22 cellular contexts compared by ENCODE assay signal in the genomic region with DNA sequence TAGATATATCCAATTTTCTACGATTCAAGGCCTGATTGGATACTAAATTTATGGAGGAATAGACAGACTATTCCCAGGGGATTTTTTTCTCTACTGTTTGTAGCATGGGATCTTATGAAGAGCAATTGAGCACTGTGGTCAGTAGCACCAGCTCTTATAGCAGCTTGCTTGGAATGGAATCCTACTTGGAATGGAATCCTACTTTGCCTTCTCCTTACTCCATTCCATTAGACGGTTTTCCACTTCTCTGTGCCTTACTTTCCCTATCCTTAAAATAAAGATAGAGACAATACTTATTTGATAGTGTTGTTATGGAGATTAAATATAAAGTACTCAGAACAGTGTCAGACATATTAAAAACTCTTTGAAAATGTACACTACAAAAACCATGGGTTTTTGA.
"Had no signal": no experiment of that assay in that cellular context is flagged by ENCODE, and none has a peak within 500 bp of the region (broad histone marks: within the 10 kb centered on the region; RNA-seq: fewer than 3 reads in every experiment).

No MANE protein-coding gene starts in this region.

- H3K4me1 Mint-ChIP-seq: memory B cell, natural killer cell had no signal

- H3K27me3 ChIP-seq: brain microvascular endothelial cell, neutrophil, tibial nerve had no signal

- H3K36me3 Mint-ChIP-seq: activated naive CD8-positive, alpha-beta T cell; memory B cell; natural killer cell; WTC11 had no signal

- H3K36me3 ChIP-seq: brain microvascular endothelial cell, left ventricle myocardium inferior, neutrophil, tibial nerve had no signal

- DNase-seq: activated CD4-positive, alpha-beta T cell treated with anti-CD3 and anti-CD28 coated beads for 48 hours; activated CD8-positive, alpha-beta memory T cell treated with anti-CD3 and anti-CD28 coated beads, Interleukin-2, amount 50 U/mL, for 4 hours; activated CD8-positive, alpha-beta T cell treated with anti-CD3 and anti-CD28 coated beads for 36 hours; activated gamma-delta T cell treated with Interleukin-2 at 50 U/mL for 16 hours; amygdala; brain microvascular endothelial cell; effector memory CD8-positive, alpha-beta T cell; kidney; left ventricle myocardium inferior; natural killer cell; retina; stimulated activated CD4-positive, alpha-beta T cell treated with anti-CD3 and anti-CD28 coated beads, Interleukin-4, amount 100 ng/mL, for 4 hours; stimulated activated CD8-positive, alpha-beta memory T cell treated with anti-CD3 and anti-CD28 coated beads, Interleukin-4, amount 100 ng/mL, for 48 hours; stimulated activated naive CD4-positive, alpha-beta T cell treated with Interleukin-2 at 50 U/mL for 16 hours; substantia nigra had no signal

- H3K27me3 Mint-ChIP-seq: dendritic cell treated with granulocyte-macrophage colony-stimulating factor and Interleukin-4, amounts not matched to agents 40 ng/mL and 50 ng/mL, for 4 days had no signal

- H3K27ac ChIP-seq: left ventricle myocardium inferior, neutrophil had no signal

- H3K9me3 Mint-ChIP-seq: activated CD8-positive, alpha-beta T cell treated with anti-CD3 and anti-CD28 coated beads for 36 hours; dendritic cell treated with granulocyte-macrophage colony-stimulating factor and Interleukin-4, amounts not matched to agents 40 ng/mL and 50 ng/mL, for 4 days; effector memory CD8-positive, alpha-beta T cell; memory B cell; WTC11 had no signal

- FAIRE-seq: kidney had no signal

- H3K27ac Mint-ChIP-seq: activated CD8-positive, alpha-beta T cell treated with anti-CD3 and anti-CD28 coated beads for 36 hours; activated naive CD8-positive, alpha-beta T cell; dendritic cell treated with granulocyte-macrophage colony-stimulating factor and Interleukin-4, amounts not matched to agents 40 ng/mL and 50 ng/mL, for 4 days; effector memory CD8-positive, alpha-beta T cell; memory B cell; natural killer cell; WTC11 had no signal

- H3K9me3 ChIP-seq: left ventricle myocardium inferior, neutrophil, tibial nerve had no signal

- ATAC-seq: activated CD8-positive, alpha-beta T cell treated with anti-CD3 and anti-CD28 coated beads for 36 hours; effector memory CD8-positive, alpha-beta T cell; natural killer cell; WTC11 had no signal

- H3K4me3 ChIP-seq: left ventricle myocardium inferior, skin epidermis, tibial nerve had no signal

- H3K4me1 ChIP-seq: left ventricle myocardium inferior had no signal

- H3K4me3 Mint-ChIP-seq: activated CD8-positive, alpha-beta T cell treated with anti-CD3 and anti-CD28 coated beads for 36 hours; activated naive CD8-positive, alpha-beta T cell; dendritic cell treated with granulocyte-macrophage colony-stimulating factor and Interleukin-4, amounts not matched to agents 40 ng/mL and 50 ng/mL, for 4 days; effector memory CD8-positive, alpha-beta T cell; memory B cell; natural killer cell; WTC11 had no signal
